36 cellular contexts compared by ENCODE assay signal in genomic region chr14:77242752-77243151, GRCh38. TPM values are rescaled to one million over a fixed set of nuclear protein-coding genes. Genes with fewer than 3 reads are reported as not detected.
"Had no signal": no experiment of that assay in that cellular context is flagged by ENCODE, and none has a peak within 500 bp of the region (broad histone marks: within the 10 kb centered on the region; RNA-seq: fewer than 3 reads in every experiment).

No MANE protein-coding gene starts in this region.

- H2AFZ ChIP-seq: PC-9 had no signal

- H3K27ac Mint-ChIP-seq: activated CD4-positive, alpha-beta memory T cell treated with anti-CD3 and anti-CD28 coated beads, Interleukin-2, amount 10 ng/mL, durations not matched to agents 7 days and 5 days; activated CD8-positive, alpha-beta memory T cell treated with anti-CD3 and anti-CD28 coated beads, Interleukin-2, amount 10 ng/mL, durations not matched to agents 7 days and 5 days; activated naive CD8-positive, alpha-beta T cell treated with anti-CD3 and anti-CD28 coated beads for 36 hours had no signal

- H3K4me2 ChIP-seq: PC-9 had no signal

- H3K36me3 Mint-ChIP-seq: activated CD8-positive, alpha-beta memory T cell treated with anti-CD3 and anti-CD28 coated beads, Interleukin-2, amount 10 ng/mL, durations not matched to agents 7 days and 5 days; activated naive CD8-positive, alpha-beta T cell treated with anti-CD3 and anti-CD28 coated beads for 36 hours had no signal

- H3K36me3 ChIP-seq: cardiac muscle cell had no signal

- DNase-seq: activated CD4-positive, alpha-beta memory T cell treated with anti-CD3 and anti-CD28 coated beads, Interleukin-2, amount 10 ng/mL, durations not matched to agents 7 days and 5 days; activated CD4-positive, alpha-beta T cell treated with anti-CD3 and anti-CD28 coated beads for 1 hour; activated CD4-positive, alpha-beta T cell treated with anti-CD3 and anti-CD28 coated beads for 48 hours; activated CD4-positive, CD25-positive, alpha-beta regulatory T cell; activated CD8-positive, alpha-beta memory T cell treated with anti-CD3 and anti-CD28 coated beads for 24 hours; activated CD8-positive, alpha-beta memory T cell treated with anti-CD3 and anti-CD28 coated beads, Interleukin-2, amount 10 ng/mL, durations not matched to agents 7 days and 5 days; activated CD8-positive, alpha-beta memory T cell treated with anti-CD3 and anti-CD28 coated beads, Interleukin-2, amount 50 U/mL, for 48 hours; activated effector memory CD4-positive, alpha-beta T cell treated with Interleukin-2 at 50 U/mL for 16 hours; activated naive CD4-positive, alpha-beta T cell treated with anti-CD3 and anti-CD28 coated beads, Interleukin-2, amount 50 U/mL, for 16 hours; activated naive CD8-positive, alpha-beta T cell treated with anti-CD3 and anti-CD28 coated beads for 36 hours; activated T-cell treated with anti-CD3 and anti-CD28 coated beads, Interleukin-2, amount 50 U/mL, for 48 hours; amniotic stem cell; aorta; Karpas-422; NCI-H1092; NCI-H1436 treated with DMSO at 0.1 percent for 48 hours; NCI-H1694 treated with DMSO at 0.1 percent for 48 hours; NCI-H2029; NCI-H345; NCI-H524 treated with DMSO at 0.1 percent for 48 hours; PC-9; SIG-M5; SW 1271; T-helper 1 cell; T-helper 2 cell; T-helper 9 cell had no signal

- H3K9me3 Mint-ChIP-seq: activated CD4-positive, alpha-beta memory T cell treated with anti-CD3 and anti-CD28 coated beads, Interleukin-2, amount 10 ng/mL, durations not matched to agents 7 days and 5 days; activated naive CD8-positive, alpha-beta T cell treated with anti-CD3 and anti-CD28 coated beads for 36 hours; central memory CD8-positive, alpha-beta T cell had no signal

- H3K27ac ChIP-seq: cardiac muscle cell, PC-9, RWPE1, VCaP had no signal

- H3K4me3 Mint-ChIP-seq: activated CD4-positive, alpha-beta memory T cell treated with anti-CD3 and anti-CD28 coated beads, Interleukin-2, amount 10 ng/mL, durations not matched to agents 7 days and 5 days; activated CD8-positive, alpha-beta memory T cell treated with anti-CD3 and anti-CD28 coated beads, Interleukin-2, amount 10 ng/mL, durations not matched to agents 7 days and 5 days; activated naive CD8-positive, alpha-beta T cell treated with anti-CD3 and anti-CD28 coated beads for 36 hours; central memory CD8-positive, alpha-beta T cell had no signal

- H3K4me1 Mint-ChIP-seq: activated CD4-positive, alpha-beta memory T cell treated with anti-CD3 and anti-CD28 coated beads, Interleukin-2, amount 10 ng/mL, durations not matched to agents 7 days and 5 days; activated CD8-positive, alpha-beta memory T cell treated with anti-CD3 and anti-CD28 coated beads, Interleukin-2, amount 10 ng/mL, durations not matched to agents 7 days and 5 days; activated naive CD8-positive, alpha-beta T cell treated with anti-CD3 and anti-CD28 coated beads for 36 hours; central memory CD8-positive, alpha-beta T cell had no signal

- H3K27me3 ChIP-seq: cardiac muscle cell had no signal

- H3K27me3 Mint-ChIP-seq: activated CD8-positive, alpha-beta memory T cell treated with anti-CD3 and anti-CD28 coated beads, Interleukin-2, amount 10 ng/mL, durations not matched to agents 7 days and 5 days; activated naive CD8-positive, alpha-beta T cell treated with anti-CD3 and anti-CD28 coated beads for 36 hours; central memory CD8-positive, alpha-beta T cell had no signal

- ATAC-seq: activated CD8-positive, alpha-beta memory T cell treated with anti-CD3 and anti-CD28 coated beads, Interleukin-2, amount 10 ng/mL, durations not matched to agents 7 days and 5 days; SK-N-SH treated with all-trans-retinoic acid at 6 μM for 48 hours had no signal

- H3K4me3 ChIP-seq: cardiac muscle cell, PC-9 had no signal

RNA-seq across cellular contexts. Expression of gene NGB, which starts 28.3 kb away (rescaled TPM):
- total RNA-seq: activated CD4-positive, alpha-beta memory T cell treated with anti-CD3 and anti-CD28 coated beads, Interleukin-2, amount 10 ng/mL, durations not matched to agents 7 days and 5 days; activated CD8-positive, alpha-beta memory T cell treated with anti-CD3 and anti-CD28 coated beads, Interleukin-2, amount 10 ng/mL, durations not matched to agents 7 days and 5 days; activated naive CD8-positive, alpha-beta T cell treated with anti-CD3 and anti-CD28 coated beads for 36 hours; aorta; chondrocyte; MCF 10A; NCI-H460; PC-9; Right ventricle myocardium inferior; SK-MEL-5 had no signal
